Comparison of ENCODE assay signal across 8 cellular contexts in genomic region chr2:68196120-68196716, GRCh38. TPM values are rescaled to one million over a fixed set of nuclear protein-coding genes. Genes with fewer than 3 reads are reported as not detected.
DNase-seq lines count a peak whose midpoint lies in the region; ATAC-seq and TF ChIP-seq lines count a peak whose summit lies in the region.

No MANE protein-coding gene starts in this region.

- H3K27me3 ChIP-seq in BJ (ENCODE audit: control insufficient read depth, insufficient read depth, low read length) (no peaks in the 10 kb centered on the region), neutrophil (no peaks in the 10 kb centered on the region)

- H3K4me1 Mint-ChIP-seq in T-helper 17 cell = peaks cover 37% of the 10 kb centered on the region
- H3K4me1 Mint-ChIP-seq in effector memory CD8-positive, alpha-beta T cell (ENCODE audit: low read depth in 2 of 2) = peaks cover 23 to 56% of the 10 kb centered on the region in 2 donors

- POLR2A ChIA-PET in BJ (lab: Charles Lee) = interaction anchor here (0.5 to 0.7 kb wide), 3 partner anchors 56 to 1699 kb away, joined by 3 to 4 read pairs (median 4); partner anchors contain the start of gene PPP3R1

- peak; percentile 67 for TF ChIP-seq CTCF in BJ (IDR thresholded peaks at IDR 0.05; ENCODE audit: insufficient read depth, low read depth, low read length)
- TF ChIP-seq CTCF in neutrophil (IDR thresholded peaks at IDR 0.05) = peak; percentile 59

- ATAC-seq in HG03432 (IDR thresholded peaks at IDR 0.05; ENCODE audit: unreplicated experiment) = peak; percentile 39
- ATAC-seq in T-helper 17 cell = peak; percentile 62
- ATAC-seq in effector memory CD8-positive, alpha-beta T cell (replicated peaks) = peak; percentile 61
- ATAC-seq in HG02884 (IDR thresholded peaks at IDR 0.05; ENCODE audit: unreplicated experiment) = no peak
- ATAC-seq in GM19395 (IDR thresholded peaks at IDR 0.05; ENCODE audit: unreplicated experiment) = no peak

- no peak overlapping the region for H3K4me3 ChIP-seq in BJ (ENCODE audit: low read depth, low read length)
- no peak overlapping the region for H3K4me3 ChIP-seq in neutrophil (ENCODE audit: low read depth in 1 of 2, low read length in 1 of 2)

- no peak overlapping the region for H3K4me3 Mint-ChIP-seq in T-helper 17 cell
- no peak overlapping the region for H3K4me3 Mint-ChIP-seq in effector memory CD8-positive, alpha-beta T cell

- H3K9me3 Mint-ChIP-seq in effector memory CD8-positive, alpha-beta T cell = no peaks in the 10 kb centered on the region

- peak overlapping the region; percentile 58 for H3K27ac ChIP-seq in neutrophil

- CTCF ChIA-PET in BJ (lab: Yijun Ruan, JAX) = interaction anchor here (0.6 to 3.2 kb wide), 29 partner anchors 10 to 1718 kb away, joined by 3 to 22 read pairs (median 5); partner anchors contain the start of genes PNO1 and PPP3R1

- H3K27me3 Mint-ChIP-seq in T-helper 17 cell = no peaks in the 10 kb centered on the region
- H3K27me3 Mint-ChIP-seq in effector memory CD8-positive, alpha-beta T cell = no peaks in the 10 kb centered on the region

- H3K4me1 ChIP-seq in neutrophil (ENCODE audit: control insufficient read depth in 1 of 2, insufficient read depth in 1 of 2, low read depth in 1 of 2, low read length in 1 of 2) = peaks cover 33 to 56% of the 10 kb centered on the region in 2 experiments

- no peaks in the 10 kb centered on the region for H3K36me3 Mint-ChIP-seq in T-helper 17 cell (ENCODE audit: low read depth)
- H3K36me3 Mint-ChIP-seq in effector memory CD8-positive, alpha-beta T cell (ENCODE audit: insufficient read depth) = peaks cover 18% of the 10 kb centered on the region

- H3K36me3 ChIP-seq in BJ (ENCODE audit: control insufficient read depth, insufficient read depth, low read length) = no peaks in the 10 kb centered on the region
- no peaks in the 10 kb centered on the region for H3K36me3 ChIP-seq in neutrophil

- no peak for DNase-seq in BJ (ENCODE audit: low read depth)
- peak in 2 of 3 donors; percentile 34 to 40 for DNase-seq in T-helper 17 cell
- peak; percentile 50 to 59 (median 55) for DNase-seq in effector memory CD8-positive, alpha-beta T cell
- no peak for DNase-seq in NCI-H2196 (lab: John Stamatoyannopoulos, UW; ENCODE audit: unreplicated experiment)

- H3K9me3 ChIP-seq in T-helper 17 cell (ENCODE audit: control insufficient read depth, low read length, poor library complexity, severe bottlenecking) (no peaks in the 10 kb centered on the region), neutrophil (no peaks in the 10 kb centered on the region)

- H3K27ac Mint-ChIP-seq in T-helper 17 cell = peak overlapping the region; percentile 80
- H3K27ac Mint-ChIP-seq in effector memory CD8-positive, alpha-beta T cell = peak overlapping the region; percentile 83 to 86

RNA-seq across cellular contexts. Expression of gene PNO1, which starts 38.5 kb away (rescaled TPM):
- 8.1 and 12.0 TPM in 2 replicates for polyA plus RNA-seq in BJ (2011; rRNA removed)
- polyA minus RNA-seq in BJ (2011; rRNA and poly(A)+ RNA removed) = 2.2 and 2.4 TPM in 2 replicates
- total RNA-seq in T-helper 17 cell = 10 to 100 TPM; 20.6 to 26.4 TPM

RNA-seq across cellular contexts. Expression of gene PPP3R1, which starts 56.1 kb away (rescaled TPM):
- 5.2 and 12.1 TPM in 2 replicates for polyA plus RNA-seq in BJ (2011; rRNA removed)
- 7.4 and 15.8 TPM in 2 replicates for polyA minus RNA-seq in BJ (2011; rRNA and poly(A)+ RNA removed)
- 10 to 100 TPM; 60.3 to 83.9 TPM for total RNA-seq in T-helper 17 cell

Comparison
In these comparisons a context has a peak if more than half of its experiments do, and no peak if none do; other contexts are left out.
1. DNase-seq: peak in T-helper 17 cell (2 of 3) and effector memory CD8-positive, alpha-beta T cell (3 of 3); none in BJ (single experiment) and NCI-H2196 (single experiment).
2. ATAC-seq: peak in HG03432 (single experiment), T-helper 17 cell (single experiment) and effector memory CD8-positive, alpha-beta T cell (single experiment); none in HG02884 (single experiment) and GM19395 (single experiment).